8 cellular contexts compared by ENCODE assay signal in the genomic region with DNA sequence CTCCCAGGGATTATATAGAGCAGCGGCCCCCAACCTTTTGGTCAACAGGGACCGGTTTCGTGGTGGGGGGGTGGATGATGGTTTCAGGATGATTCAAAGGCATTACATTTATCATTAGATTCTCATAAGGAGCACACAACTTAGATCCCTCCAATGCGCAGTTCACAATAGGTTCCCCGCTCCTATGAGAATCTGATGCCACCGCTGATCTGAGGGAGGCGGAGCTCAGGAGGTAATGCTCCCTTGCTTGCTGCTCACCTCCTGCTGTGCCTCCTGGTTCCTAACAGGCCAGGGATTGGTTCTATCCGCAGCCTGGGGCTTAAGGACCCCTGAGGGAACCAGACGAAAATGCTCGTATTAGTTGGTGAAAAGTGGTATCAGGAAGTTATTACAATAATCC. TPM values are rescaled to one million over a fixed set of nuclear protein-coding genes. Genes with fewer than 3 reads are reported as not detected.
DNase-seq lines count a peak whose midpoint lies in the region; ATAC-seq and TF ChIP-seq lines count a peak whose summit lies in the region.

No MANE protein-coding gene starts in this region.

- TF ChIP-seq CTCF in epithelial cell of proximal tubule (conservative IDR thresholded peaks at IDR 0.05; ENCODE audit: low read depth, low read length) (no peak), neural progenitor cell (IDR thresholded peaks at IDR 0.05) (no peak), upper lobe of right lung (IDR thresholded peaks at IDR 0.05) (no peak)

- no peaks in the 10 kb centered on the region for H3K9me3 ChIP-seq in neural progenitor cell (ENCODE audit: low read depth)
- no peaks in the 10 kb centered on the region for H3K9me3 ChIP-seq in upper lobe of right lung

- H3K27ac ChIP-seq in neural progenitor cell (no peak overlapping the region), upper lobe of right lung (peak overlapping the region; percentile 96)

- H3F3A ChIP-seq in neural progenitor cell (ENCODE audit: low read depth), result peaks cover 21% of the 10 kb centered on the region

- H3K27ac Mint-ChIP-seq in activated CD4-positive, alpha-beta T cell treated with anti-CD3 and anti-CD28 coated beads, Interleukin-2, amount 10 ng/mL, durations not matched to agents 24 days and 14 days, result no peak overlapping the region
- H3K27ac Mint-ChIP-seq in neural progenitor cell, result no peak overlapping the region

- H3K4me2 ChIP-seq in neural progenitor cell, result peak overlapping the region; percentile 80

- H3K4me1 Mint-ChIP-seq in activated CD4-positive, alpha-beta T cell treated with anti-CD3 and anti-CD28 coated beads, Interleukin-2, amount 10 ng/mL, durations not matched to agents 24 days and 14 days, result peaks cover 16% of the 10 kb centered on the region
- H3K4me1 Mint-ChIP-seq in neural progenitor cell, result peaks cover 15% of the 10 kb centered on the region

- peaks cover 36% of the 10 kb centered on the region for H3K36me3 Mint-ChIP-seq in activated CD4-positive, alpha-beta T cell treated with anti-CD3 and anti-CD28 coated beads, Interleukin-2, amount 10 ng/mL, durations not matched to agents 24 days and 14 days (ENCODE audit: low read depth)
- H3K36me3 Mint-ChIP-seq in neural progenitor cell, result peaks cover 34% of the 10 kb centered on the region

- H3K36me3 ChIP-seq in neural progenitor cell (no peaks in the 10 kb centered on the region), upper lobe of right lung (peaks cover 6% of the 10 kb centered on the region)

- H3K4me1 ChIP-seq in neural progenitor cell (peaks cover 16% of the 10 kb centered on the region), upper lobe of right lung (peaks cover 22% of the 10 kb centered on the region)

- peaks cover 8% of the 10 kb centered on the region for H4K20me1 ChIP-seq in neural progenitor cell (ENCODE audit: low read depth)

- peak overlapping the region; percentile 99 for H2AFZ ChIP-seq in neural progenitor cell (replicated peaks)

- no peak overlapping the region for H3K4me3 Mint-ChIP-seq in activated CD4-positive, alpha-beta T cell treated with anti-CD3 and anti-CD28 coated beads, Interleukin-2, amount 10 ng/mL, durations not matched to agents 24 days and 14 days
- H3K4me3 Mint-ChIP-seq in neural progenitor cell, result no peak overlapping the region

- no peak for ATAC-seq in activated CD4-positive, CD25-positive, alpha-beta regulatory T cell treated with anti-CD3 and anti-CD28 coated beads, Interleukin-2, amount 50 U/mL, for 24 hours
- ATAC-seq in upper lobe of right lung, result no peak
- ATAC-seq in HG03439 (IDR thresholded peaks at IDR 0.05; ENCODE audit: unreplicated experiment), result no peak

- no peaks in the 10 kb centered on the region for H3K27me3 Mint-ChIP-seq in activated CD4-positive, alpha-beta T cell treated with anti-CD3 and anti-CD28 coated beads, Interleukin-2, amount 10 ng/mL, durations not matched to agents 24 days and 14 days
- H3K27me3 Mint-ChIP-seq in neural progenitor cell (ENCODE audit: insufficient read depth, low read depth), result no peaks in the 10 kb centered on the region

- peak overlapping the region; percentile 74 for H3K9ac ChIP-seq in neural progenitor cell

- H3K79me2 ChIP-seq in neural progenitor cell (ENCODE audit: low read depth), result peaks cover 48% of the 10 kb centered on the region

- H3K9me3 Mint-ChIP-seq in activated CD4-positive, alpha-beta T cell treated with anti-CD3 and anti-CD28 coated beads, Interleukin-2, amount 10 ng/mL, durations not matched to agents 24 days and 14 days, result peaks cover 15% of the 10 kb centered on the region
- H3K9me3 Mint-ChIP-seq in neural progenitor cell, result peaks cover 19% of the 10 kb centered on the region

- H3K4me3 ChIP-seq in epithelial cell of proximal tubule (ENCODE audit: low read depth, low read length) (peak overlapping the region; percentile 83), neural progenitor cell (peak overlapping the region; percentile 77), upper lobe of right lung (peak overlapping the region; percentile 83)

- peak; percentile 35 for DNase-seq in activated CD4-positive, CD25-positive, alpha-beta regulatory T cell treated with anti-CD3 and anti-CD28 coated beads, Interleukin-2, amount 50 U/mL, for 72 hours
- DNase-seq in NCI-H2227 (lab: John Stamatoyannopoulos, UW; ENCODE audit: unreplicated experiment) (peak; percentile 81), epithelial cell of proximal tubule (ENCODE audit: low read depth) (no peak), neural progenitor cell (ENCODE audit: low spot score) (peak; percentile 81), upper lobe of right lung (no peak)
- DNase-seq in activated CD4-positive, alpha-beta T cell treated with anti-CD3 and anti-CD28 coated beads, Interleukin-2, amount 10 ng/mL, durations not matched to agents 24 days and 14 days, result peak; percentile 78

- no peaks in the 10 kb centered on the region for H3K27me3 ChIP-seq in neural progenitor cell
- no peaks in the 10 kb centered on the region for H3K27me3 ChIP-seq in upper lobe of right lung

- intact Hi-C loops in activated CD4-positive, alpha-beta T cell treated with anti-CD3 and anti-CD28 coated beads, Interleukin-2, amount 10 ng/mL, durations not matched to agents 24 days and 14 days (cut with micrococcal nuclease), result loop anchor here (5.0 kb wide), 1 partner anchor 296 kb away; the partner anchor contains the start of gene MYLK
- intact Hi-C loops in upper lobe of right lung (cut with DNase I), result no loop called here

RNA-seq across cellular contexts. Expression of gene HACD2, which starts 1.3 kb away (rescaled TPM):
- total RNA-seq in activated CD4-positive, alpha-beta T cell treated with anti-CD3 and anti-CD28 coated beads, Interleukin-2, amount 10 ng/mL, durations not matched to agents 24 days and 14 days, result 28.4 and 31.8 TPM in 2 replicates
- total RNA-seq in epithelial cell of proximal tubule, result 22.8 and 29.4 TPM in 2 replicates
- 26.6 and 35.9 TPM in 2 replicates for total RNA-seq in neural progenitor cell (ENCODE audit: low replicate concordance)
- total RNA-seq in upper lobe of right lung, result 47.2 TPM

Comparison
In these comparisons a context has a peak if more than half of its experiments do, and no peak if none do; other contexts are left out.
1. DNase-seq: peak in activated CD4-positive, CD25-positive, alpha-beta regulatory T cell treated with anti-CD3 and anti-CD28 coated beads, Interleukin-2, amount 50 U/mL, for 72 hours (single experiment), NCI-H2227 (single experiment), activated CD4-positive, alpha-beta T cell treated with anti-CD3 and anti-CD28 coated beads, Interleukin-2, amount 10 ng/mL, durations not matched to agents 24 days and 14 days (single experiment) and neural progenitor cell (single experiment); none in epithelial cell of proximal tubule (single experiment) and upper lobe of right lung (single experiment).
2. Peak in every context shown above with its lines, with median percentiles within 50 percentile points of each other: H3K4me3 ChIP-seq.